Comparison of ENCODE assay signal across 9 cellular contexts in genomic region chr1:38474738-38475623, GRCh38.
DNase-seq lines count a peak whose midpoint lies in the region; ATAC-seq and FAIRE-seq lines count a peak whose summit lies in the region.
"Had no signal": no experiment of that assay in that cellular context is flagged by ENCODE, and none has a peak within 500 bp of the region (broad histone marks: within the 10 kb centered on the region; RNA-seq: fewer than 3 reads in every experiment).

No MANE protein-coding gene starts in this region.

- no peak overlapping the region for H4K8ac ChIP-seq in mesendoderm (ENCODE audit: low read depth, low read length)

- H3K27me3 ChIP-seq in HUES48 (ENCODE audit: control insufficient read depth, insufficient read depth, low read length) (peaks cover 49% of the 10 kb centered on the region), mesendoderm (ENCODE audit: insufficient read depth, low read length, poor library complexity) (no peaks in the 10 kb centered on the region), small intestine (ENCODE audit: control insufficient read depth in 2 of 2, insufficient read depth in 2 of 2, low read length in 2 of 2) (peaks cover 7% of the 10 kb centered on the region in 2 donors)
- H3K27me3 ChIP-seq in CD8-positive, alpha-beta memory T cell (ENCODE audit: insufficient read depth, low read length, poor library complexity, severe bottlenecking) = no peaks in the 10 kb centered on the region

- H3K4me3 ChIP-seq in HUES48 (ENCODE audit: low read depth, low read length) = peak overlapping the region; percentile 23
- no peak overlapping the region for H3K4me3 ChIP-seq in mesendoderm (ENCODE audit: low read length)
- H3K4me3 ChIP-seq in CD8-positive, alpha-beta memory T cell (ENCODE audit: low read length) = no peak overlapping the region
- no peak overlapping the region for H3K4me3 ChIP-seq in small intestine (ENCODE audit: low read depth in 1 of 2, low read length in 2 of 2)
- H3K4me3 ChIP-seq: lung had no signal

- H3K36me3 ChIP-seq in HUES48 (ENCODE audit: control insufficient read depth, insufficient read depth, low read length) (no peaks in the 10 kb centered on the region), mesendoderm (ENCODE audit: control insufficient read depth, insufficient read depth, low read length) (no peaks in the 10 kb centered on the region), small intestine (ENCODE audit: control insufficient read depth in 2 of 2, insufficient read depth in 2 of 2, low read length in 2 of 2) (no peaks in the 10 kb centered on the region)
- no peaks in the 10 kb centered on the region for H3K36me3 ChIP-seq in CD8-positive, alpha-beta memory T cell (ENCODE audit: insufficient read depth, low read length)

- peak overlapping the region; percentile 43 for H3K27ac ChIP-seq in HUES48 (ENCODE audit: low read depth, low read length)
- peak overlapping the region; percentile 7 for H3K27ac ChIP-seq in mesendoderm (ENCODE audit: low read depth, low read length)
- no peak overlapping the region for H3K27ac ChIP-seq in CD8-positive, alpha-beta memory T cell (ENCODE audit: low read depth, low read length)
- peak overlapping the region in 1 of 2 donors; percentile 63 for H3K27ac ChIP-seq in small intestine (ENCODE audit: low read depth in 1 of 2, low read length in 1 of 2)

- FAIRE-seq in small intestine (lab: Jason Lieb, UNC) = no peak

- H3K4me1 ChIP-seq in HUES48 (ENCODE audit: control insufficient read depth, insufficient read depth, low read length) (peaks cover 24% of the 10 kb centered on the region), mesendoderm (ENCODE audit: control insufficient read depth, low read depth, low read length) (peaks cover 3% of the 10 kb centered on the region), small intestine (ENCODE audit: control insufficient read depth in 2 of 2, insufficient read depth in 1 of 2, low read depth in 1 of 2, low read length in 1 of 2) (no peaks in the 10 kb centered on the region)
- no peaks in the 10 kb centered on the region for H3K4me1 ChIP-seq in CD8-positive, alpha-beta memory T cell (ENCODE audit: insufficient read depth, low read length)

- no peak overlapping the region for H2AK5ac ChIP-seq in mesendoderm (ENCODE audit: low read length)

- H3K4me3 Mint-ChIP-seq in CD8-positive, alpha-beta memory T cell = peak overlapping the region in 2 of 7 donors; percentile 20 to 51

- no peaks in the 10 kb centered on the region for H3K79me1 ChIP-seq in mesendoderm (ENCODE audit: low read length)

- ATAC-seq in GM18498 (IDR thresholded peaks at IDR 0.05; ENCODE audit: unreplicated experiment) = peak; percentile 87
- peak; percentile 86 for ATAC-seq in GM21528 (IDR thresholded peaks at IDR 0.05; ENCODE audit: low FRiP score, unreplicated experiment)

- no peaks in the 10 kb centered on the region for H3K79me2 ChIP-seq in mesendoderm (ENCODE audit: control insufficient read depth, insufficient read depth, low read length)

- peak overlapping the region; percentile 46 for H3K56ac ChIP-seq in mesendoderm (ENCODE audit: low read length)

- WGBS in mesendoderm (ENCODE audit: extremely low coverage, insufficient coverage, low lambda C conversion rate) = no CpG with 5 or more reads among the region's 18 CpGs
- WGBS in small intestine, 3 donors = 43 to 55% (median 50%) methylated on average over 18 of the region's 18 CpGs

- peaks cover 0 to 11% (median 2%) of the 10 kb centered on the region in 3 donors for H3K4me1 Mint-ChIP-seq in CD8-positive, alpha-beta memory T cell

- peaks cover 46 to 81% of the 10 kb centered on the region in 2 donors for H3K27me3 Mint-ChIP-seq in CD8-positive, alpha-beta memory T cell

- H2BK15ac ChIP-seq in mesendoderm (replicated peaks; ENCODE audit: low read depth) = no peak overlapping the region

- H3K4ac ChIP-seq in mesendoderm (ENCODE audit: low read depth, low read length) = no peak overlapping the region

- peaks cover 0 to 10% (median 5%) of the 10 kb centered on the region in 5 donors for H3K9me3 Mint-ChIP-seq in CD8-positive, alpha-beta memory T cell

- no peak overlapping the region for H2BK120ac ChIP-seq in mesendoderm (ENCODE audit: low read depth, low read length)

- peak overlapping the region; percentile 89 for H3K18ac ChIP-seq in mesendoderm (ENCODE audit: low read length)

- H3K9ac ChIP-seq in HUES48 (ENCODE audit: low read depth, low read length) = no peak overlapping the region; the same call in 1 of the 2 replicates
- H3K9ac ChIP-seq in mesendoderm (ENCODE audit: low read length) = no peak overlapping the region

- no peak overlapping the region for H3K27ac Mint-ChIP-seq in CD8-positive, alpha-beta memory T cell

- CTCF ChIA-PET in CD8-positive, alpha-beta memory T cell (lab: Charles Lee) = no interaction called here

- H3K9me3 ChIP-seq in HUES48 (ENCODE audit: control insufficient read depth, insufficient read depth, low read length) (0 out of 2 replicates have a peak, but pooled peaks cover 3% of the 10 kb centered on the region), small intestine (ENCODE audit: control insufficient read depth, low read depth) (no peaks in the 10 kb centered on the region)
- no peaks in the 10 kb centered on the region for H3K9me3 ChIP-seq in CD8-positive, alpha-beta memory T cell (ENCODE audit: low read length)

- DNase-seq in mesendoderm (peak; percentile 67), small intestine (no peak), epidermal melanocyte (ENCODE audit: insufficient read length, low spot score) (no peak), ureter (ENCODE audit: low spot score) (no peak)
- no peak for DNase-seq in CD8-positive, alpha-beta memory T cell

- H3K4me2 ChIP-seq in mesendoderm (ENCODE audit: low read length) = no peak overlapping the region

- H3K36me3 Mint-ChIP-seq in CD8-positive, alpha-beta memory T cell = peaks cover 0 to 4% (median 0%) of the 10 kb centered on the region in 3 donors

- no peak overlapping the region for H4K5ac ChIP-seq in mesendoderm (ENCODE audit: low read length)

- no peak overlapping the region for H3K23ac ChIP-seq in mesendoderm (ENCODE audit: low read length)

- POLR2A ChIA-PET in CD8-positive, alpha-beta memory T cell (lab: Charles Lee) = no interaction called here

- H2BK5ac ChIP-seq in mesendoderm (ENCODE audit: low read length) = no peak overlapping the region
